In the genomic region with DNA sequence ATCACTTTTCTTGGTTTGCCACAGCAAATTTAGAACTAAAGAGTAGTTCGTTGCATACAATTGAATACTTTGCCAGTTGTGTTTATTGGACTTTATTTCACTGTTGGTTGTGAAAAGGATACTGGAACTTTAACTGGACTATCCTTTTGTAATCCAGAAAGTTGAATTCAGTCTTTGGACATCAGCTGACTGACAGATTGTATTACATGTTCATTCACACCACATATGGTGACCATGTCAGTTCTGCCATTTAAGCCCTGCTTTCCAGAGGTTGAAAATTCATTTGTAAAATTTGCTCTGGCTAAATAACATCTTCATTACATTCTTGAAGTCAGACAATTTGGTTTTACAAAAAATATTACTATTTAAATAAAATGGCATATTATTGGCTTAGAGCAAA, we compare ENCODE assay signal across 5 cellular contexts.
"Had no signal": no experiment of that assay in that cellular context is flagged by ENCODE, and none has a peak within 500 bp of the region (broad histone marks: within the 10 kb centered on the region; RNA-seq: fewer than 3 reads in every experiment).

No MANE protein-coding gene starts in this region.

- ATAC-seq: GM23338, K562 had no signal

- H3K4me3 Mint-ChIP-seq: GM23338, H9 had no signal

- H3K4me3 ChIP-seq: GM23338, K562 had no signal

- DNase-seq: H9, HCEC 1CT, IMR-90 had no signal

- H3K9me3 Mint-ChIP-seq: GM23338, H9 had no signal

- H3K4me1 Mint-ChIP-seq: GM23338, H9 had no signal

- H3K27ac Mint-ChIP-seq: GM23338, H9 had no signal
